In genomic region chr17:80270104-80270503, GRCh38 we compare ENCODE assay signal across 1 cellular context.
TF ChIP-seq lines count a peak whose summit lies in the region.

No MANE protein-coding gene starts in this region.

TF ChIP-seq in GM12878, 131 proteins besides CTCF, POLR2A, EP300 and RAD21:
- TF ChIP-seq PAX8 (IDR thresholded peaks at IDR 0.05) (no peak), BMI1 (IDR thresholded peaks at IDR 0.05; ENCODE audit: borderline replicate concordance) (no peak)
